In genomic region chr6:131244942-131245341, GRCh38 we compare ENCODE assay signal across 19 cellular contexts.
DNase-seq lines count a peak whose midpoint lies in the region; ATAC-seq lines count a peak whose summit lies in the region.
"Had no signal": no experiment of that assay in that cellular context is flagged by ENCODE, and none has a peak within 500 bp of the region (broad histone marks: within the 10 kb centered on the region; RNA-seq: fewer than 3 reads in every experiment).

No MANE protein-coding gene starts in this region.

- peaks cover 34% of the 10 kb centered on the region for H3K4me1 Mint-ChIP-seq in activated T-cell treated with anti-CD3 and anti-CD28 coated beads, Interleukin-2, amount 50 U/mL, for 72 hours (ENCODE audit: low read depth)
- peaks cover 15 to 38% (median 28%) of the 10 kb centered on the region in 4 donors for H3K4me1 Mint-ChIP-seq in CD4-positive, alpha-beta memory T cell
- peaks cover 7% of the 10 kb centered on the region for H3K4me1 Mint-ChIP-seq in T-helper 17 cell
- peaks cover 12 to 32% of the 10 kb centered on the region in 2 donors for H3K4me1 Mint-ChIP-seq in effector memory CD8-positive, alpha-beta T cell (ENCODE audit: low read depth in 2 of 2)

- POLR2A ChIA-PET in CD4-positive, alpha-beta memory T cell (lab: Charles Lee; ENCODE audit: partially characterized antibody): no interaction called here

- H3K4me1 ChIP-seq in CD4-positive, alpha-beta memory T cell (ENCODE audit: insufficient read depth, low read length): peaks cover 20% of the 10 kb centered on the region
- H3K4me1 ChIP-seq: Caco-2, HAP-1 had no signal

- peaks cover 9 to 10% of the 10 kb centered on the region in 2 donors for H3K36me3 Mint-ChIP-seq in activated T-cell treated with anti-CD3 and anti-CD28 coated beads, Interleukin-2, amount 50 U/mL, for 72 hours (ENCODE audit: insufficient read depth in 2 of 2)
- H3K36me3 Mint-ChIP-seq in CD4-positive, alpha-beta memory T cell: peaks cover 18 to 30% of the 10 kb centered on the region in 2 donors
- peaks cover 2% of the 10 kb centered on the region for H3K36me3 Mint-ChIP-seq in T-helper 17 cell (ENCODE audit: low read depth)
- no peaks in the 10 kb centered on the region for H3K36me3 Mint-ChIP-seq in effector memory CD8-positive, alpha-beta T cell (ENCODE audit: insufficient read depth)

- H3K36me3 ChIP-seq in CD4-positive, alpha-beta memory T cell (ENCODE audit: insufficient read depth, low read length): no peaks in the 10 kb centered on the region
- H3K36me3 ChIP-seq: HAP-1 had no signal

- no peak overlapping the region for H3K4me3 ChIP-seq in CD4-positive, alpha-beta memory T cell (ENCODE audit: low read length in 2 of 2)
- H3K4me3 ChIP-seq: GM23248, HAP-1, K562 had no signal

- peak overlapping the region; percentile 34 for H3K27ac Mint-ChIP-seq in activated T-cell treated with anti-CD3 and anti-CD28 coated beads, Interleukin-2, amount 50 U/mL, for 72 hours
- peak overlapping the region; percentile 4 to 65 (median 53) for H3K27ac Mint-ChIP-seq in CD4-positive, alpha-beta memory T cell
- peak overlapping the region; percentile 32 for H3K27ac Mint-ChIP-seq in T-helper 17 cell
- peak overlapping the region; percentile 69 to 77 for H3K27ac Mint-ChIP-seq in effector memory CD8-positive, alpha-beta T cell

- peaks cover 6 to 7% of the 10 kb centered on the region in 2 donors for H3K9me3 Mint-ChIP-seq in activated T-cell treated with anti-CD3 and anti-CD28 coated beads, Interleukin-2, amount 50 U/mL, for 72 hours
- H3K9me3 Mint-ChIP-seq in CD4-positive, alpha-beta memory T cell: peaks cover 0 to 19% (median 15%) of the 10 kb centered on the region in 8 donors
- H3K9me3 Mint-ChIP-seq in effector memory CD8-positive, alpha-beta T cell: no peaks in the 10 kb centered on the region

- H3K9me3 ChIP-seq in CD4-positive, alpha-beta memory T cell (ENCODE audit: control insufficient read depth in 1 of 2, low read length in 2 of 2): no peaks in the 10 kb centered on the region
- no peaks in the 10 kb centered on the region for H3K9me3 ChIP-seq in T-helper 17 cell (ENCODE audit: control insufficient read depth, low read length, poor library complexity, severe bottlenecking)
- H3K9me3 ChIP-seq: Caco-2, HAP-1 had no signal

- no peaks in the 10 kb centered on the region for H3K27me3 Mint-ChIP-seq in activated T-cell treated with anti-CD3 and anti-CD28 coated beads, Interleukin-2, amount 50 U/mL, for 72 hours (ENCODE audit: low read depth)
- H3K27me3 Mint-ChIP-seq in CD4-positive, alpha-beta memory T cell: no peaks in the 10 kb centered on the region
- H3K27me3 Mint-ChIP-seq in T-helper 17 cell: no peaks in the 10 kb centered on the region
- H3K27me3 Mint-ChIP-seq in effector memory CD8-positive, alpha-beta T cell: no peaks in the 10 kb centered on the region

- peak; percentile 31 to 58 for ATAC-seq in activated T-cell treated with anti-CD3 and anti-CD28 coated beads, Interleukin-2, amount 50 U/mL, for 72 hours (replicated peaks in 1 of 2)
- ATAC-seq in T-helper 17 cell (no peak), Right ventricle myocardium inferior (no peak)
- peak; percentile 22 for ATAC-seq in effector memory CD8-positive, alpha-beta T cell (replicated peaks)
- ATAC-seq: K562 had no signal

- intact Hi-C loops in CD4-positive, alpha-beta memory T cell (cut with micrococcal nuclease): no loop called here
- intact Hi-C loops in Right ventricle myocardium inferior (cut with DNase I): no loop called here

- no peaks in the 10 kb centered on the region for H3K27me3 ChIP-seq in CD4-positive, alpha-beta memory T cell (ENCODE audit: insufficient read depth, low read length)

- DNase-seq in activated T-cell treated with anti-CD3 and anti-CD28 coated beads, Interleukin-2, amount 50 U/mL, for 72 hours: no peak
- no peak for DNase-seq in activated T-cell treated with anti-CD3 and anti-CD28 coated beads, Interleukin-2, amount 50 U/mL, for 48 hours
- peak in 4 of 5 donors; percentile 6 to 27 (median 14) for DNase-seq in CD4-positive, alpha-beta memory T cell
- DNase-seq in T-helper 17 cell (no peak), Right ventricle myocardium inferior (ENCODE audit: missing footprints) (no peak), epidermal melanocyte (ENCODE audit: insufficient read length, low spot score) (no peak), DMS114 treated with DMSO at 0.1 percent for 48 hours (lab: John Stamatoyannopoulos, UW; ENCODE audit: unreplicated experiment) (no peak)
- no peak for DNase-seq in effector memory CD8-positive, alpha-beta T cell
- DNase-seq: ACHN, Caco-2, DMS153, DMS79, GDM1, GM23248, IMR-90 had no signal

- H3K27ac ChIP-seq in CD4-positive, alpha-beta memory T cell (ENCODE audit: low read depth, low read length): no peak overlapping the region
- H3K27ac ChIP-seq: C4-2B, GM23248, HL-60 had no signal

- H3K4me3 Mint-ChIP-seq in activated T-cell treated with anti-CD3 and anti-CD28 coated beads, Interleukin-2, amount 50 U/mL, for 72 hours: peak overlapping the region in 1 of 2 donors; percentile 26
- H3K4me3 Mint-ChIP-seq in CD4-positive, alpha-beta memory T cell: peak overlapping the region in 7 of 8 donors; percentile 8 to 65 (median 28)
- no peak overlapping the region for H3K4me3 Mint-ChIP-seq in T-helper 17 cell
- H3K4me3 Mint-ChIP-seq in effector memory CD8-positive, alpha-beta T cell: peak overlapping the region; percentile 4 to 36

- CTCF ChIA-PET in CD4-positive, alpha-beta memory T cell (lab: Charles Lee; ENCODE audit: partially characterized antibody): no interaction called here

Comparison
In these comparisons a context has a peak if more than half of its experiments do, and no peak if none do; other contexts are left out.
1. ATAC-seq: peak in activated T-cell treated with anti-CD3 and anti-CD28 coated beads, Interleukin-2, amount 50 U/mL, for 72 hours (2 of 2) and effector memory CD8-positive, alpha-beta T cell (single experiment); none in T-helper 17 cell (single experiment) and Right ventricle myocardium inferior (single experiment).
2. DNase-seq: peak in CD4-positive, alpha-beta memory T cell (4 of 5); none in activated T-cell treated with anti-CD3 and anti-CD28 coated beads, Interleukin-2, amount 50 U/mL, for 72 hours (0 of 2), activated T-cell treated with anti-CD3 and anti-CD28 coated beads, Interleukin-2, amount 50 U/mL, for 48 hours (0 of 2), T-helper 17 cell (0 of 3), effector memory CD8-positive, alpha-beta T cell (0 of 3), Right ventricle myocardium inferior (single experiment), epidermal melanocyte (single experiment) and DMS114 treated with DMSO at 0.1 percent for 48 hours (single experiment).
3. Peak in every context shown above with its lines, with median percentiles within 50 percentile points of each other: H3K27ac Mint-ChIP-seq.